ENCODE assay signal across 8 cellular contexts in the genomic region with DNA sequence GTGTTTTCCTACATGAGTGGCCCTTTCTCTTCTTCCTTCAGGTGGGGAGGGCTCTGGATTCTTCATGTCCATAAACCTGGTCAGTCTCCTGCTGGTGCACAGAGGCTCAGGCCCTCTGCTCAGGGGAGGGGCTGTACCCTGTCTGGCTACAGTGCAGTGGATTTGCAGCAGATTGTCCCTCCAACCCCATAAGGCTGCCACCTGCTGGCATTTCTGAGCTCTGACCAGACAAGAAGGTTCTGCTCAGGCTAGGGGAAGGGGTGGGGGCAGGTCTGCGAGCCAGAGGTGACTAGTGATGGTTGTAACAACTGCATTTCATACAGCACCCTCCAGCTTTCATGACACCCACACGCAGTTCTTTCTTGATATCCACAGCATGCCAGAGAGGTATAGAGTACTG.
DNase-seq lines count a peak whose midpoint lies in the region; ATAC-seq and TF ChIP-seq lines count a peak whose summit lies in the region.
"Not testable (repeated sequence)": the region's sequence is repeated elsewhere in the genome, so short reads cannot be mapped to it uniquely, and the experiment has no call there.

No MANE protein-coding gene starts in this region.

- H3K4me3 ChIP-seq in HL-60 (replicated peaks; ENCODE audit: insufficient read depth, low read length); SU-DHL-6 (ENCODE audit: insufficient read depth, low read length, poor library complexity, severe bottlenecking); body of pancreas: not testable (repeated sequence)
- H3K4me3 ChIP-seq in stomach smooth muscle (ENCODE audit: low read length in 2 of 2) = peak overlapping the region; percentile 63 to 96

- not testable (repeated sequence) for H3F3A ChIP-seq in SU-DHL-6 (ENCODE audit: insufficient read depth)

- H3K9ac ChIP-seq in SU-DHL-6 (ENCODE audit: low read length) = not testable (repeated sequence)
- peak overlapping the region; percentile 80 to 89 for H3K9ac ChIP-seq in stomach smooth muscle (ENCODE audit: low read length in 2 of 2)

- TF ChIP-seq POLR2A in body of pancreas (IDR thresholded peaks at IDR 0.05) = not testable (repeated sequence)

- not testable (repeated sequence) for H3K9me3 ChIP-seq in SU-DHL-6 (ENCODE audit: insufficient read depth, low read length); body of pancreas; stomach smooth muscle (ENCODE audit: control insufficient read depth in 2 of 2, low read length in 2 of 2)

- H4K20me1 ChIP-seq in SU-DHL-6 (ENCODE audit: low read depth, low read length) = not testable (repeated sequence)

- H3K27me3 ChIP-seq in HL-60 (ENCODE audit: insufficient read depth, poor library complexity, severe bottlenecking); SU-DHL-6 (ENCODE audit: low read length); body of pancreas; stomach smooth muscle (ENCODE audit: control insufficient read depth in 1 of 2, insufficient read depth in 2 of 2, low read length in 2 of 2): not testable (repeated sequence)

- H3K79me2 ChIP-seq in SU-DHL-6 (ENCODE audit: insufficient read depth, low read length) = not testable (repeated sequence)

- WGBS in body of pancreas, 2 donors = 5 to 38% methylated on average over 1 to 2 of the region's 2 CpGs

- H2AFZ ChIP-seq in SU-DHL-6 (ENCODE audit: low read depth, low read length, severe bottlenecking) = not testable (repeated sequence)

- TF ChIP-seq CTCF in HL-60 (IDR thresholded peaks at IDR 0.05; ENCODE audit: insufficient read depth, low read length) (peak; percentile 0), SU-DHL-6 (IDR thresholded peaks at IDR 0.05; ENCODE audit: insufficient read depth, low read length, poor library complexity, severe bottlenecking) (peak; percentile 22), body of pancreas (IDR thresholded peaks at IDR 0.05) (peak in 6 of 7 experiments; percentile 37 to 53 (median 47))

- not testable (repeated sequence) for H3K4me2 ChIP-seq in SU-DHL-6 (ENCODE audit: low read depth, low read length, poor library complexity, severe bottlenecking)

- ATAC-seq in body of pancreas = peak; percentile 73
- ATAC-seq in Right ventricle myocardium inferior = peak; percentile 67

- H3K9me2 ChIP-seq in SU-DHL-6 (replicated peaks; ENCODE audit: insufficient read depth, low read length) = not testable (repeated sequence)

- not testable (repeated sequence) for H3K36me3 ChIP-seq in SU-DHL-6 (ENCODE audit: low read length); body of pancreas (replicated peaks in 1 of 2; ENCODE audit: insufficient read depth in 1 of 2, low read depth in 2 of 2); stomach smooth muscle (ENCODE audit: control insufficient read depth in 2 of 2, insufficient read depth in 2 of 2, low read length in 2 of 2)

- H3K27ac ChIP-seq in HL-60 (replicated peaks); SU-DHL-6 (ENCODE audit: low read depth, low read length); body of pancreas: not testable (repeated sequence)
- H3K27ac ChIP-seq in stomach smooth muscle (ENCODE audit: low read length) = peak overlapping the region; percentile 94

- DNase-seq in DMS153 treated with DMSO at 0.1 percent for 48 hours (lab: John Stamatoyannopoulos, UW; ENCODE audit: unreplicated experiment) (peak; percentile 34), HL-60 (ENCODE audit: low read depth in 1 of 2, low spot score in 1 of 2) (peak in 1 of 2 experiments; percentile 50), NCI-H2196 treated with DMSO at 0.1 percent for 48 hours (lab: John Stamatoyannopoulos, UW; ENCODE audit: unreplicated experiment) (peak; percentile 28), body of pancreas (peak; percentile 59 to 69 (median 67)), myocyte (ENCODE audit: low read depth) (peak; percentile 78)
- not testable (repeated sequence) for DNase-seq in Right ventricle myocardium inferior (ENCODE audit: missing footprints)

- H3K4me1 ChIP-seq in body of pancreas = not testable (repeated sequence)
- peaks cover 44% of the 10 kb centered on the region for H3K4me1 ChIP-seq in stomach smooth muscle (ENCODE audit: control insufficient read depth, insufficient read depth, low read length)

- intact Hi-C loops in body of pancreas (cut with DNase I) = not testable (repeated sequence)
- intact Hi-C loops in Right ventricle myocardium inferior (cut with DNase I) = loop anchor here (1.0 kb wide), 1 partner anchor 50 kb away; no protein-coding TSS in a partner anchor
